In the genomic region with DNA sequence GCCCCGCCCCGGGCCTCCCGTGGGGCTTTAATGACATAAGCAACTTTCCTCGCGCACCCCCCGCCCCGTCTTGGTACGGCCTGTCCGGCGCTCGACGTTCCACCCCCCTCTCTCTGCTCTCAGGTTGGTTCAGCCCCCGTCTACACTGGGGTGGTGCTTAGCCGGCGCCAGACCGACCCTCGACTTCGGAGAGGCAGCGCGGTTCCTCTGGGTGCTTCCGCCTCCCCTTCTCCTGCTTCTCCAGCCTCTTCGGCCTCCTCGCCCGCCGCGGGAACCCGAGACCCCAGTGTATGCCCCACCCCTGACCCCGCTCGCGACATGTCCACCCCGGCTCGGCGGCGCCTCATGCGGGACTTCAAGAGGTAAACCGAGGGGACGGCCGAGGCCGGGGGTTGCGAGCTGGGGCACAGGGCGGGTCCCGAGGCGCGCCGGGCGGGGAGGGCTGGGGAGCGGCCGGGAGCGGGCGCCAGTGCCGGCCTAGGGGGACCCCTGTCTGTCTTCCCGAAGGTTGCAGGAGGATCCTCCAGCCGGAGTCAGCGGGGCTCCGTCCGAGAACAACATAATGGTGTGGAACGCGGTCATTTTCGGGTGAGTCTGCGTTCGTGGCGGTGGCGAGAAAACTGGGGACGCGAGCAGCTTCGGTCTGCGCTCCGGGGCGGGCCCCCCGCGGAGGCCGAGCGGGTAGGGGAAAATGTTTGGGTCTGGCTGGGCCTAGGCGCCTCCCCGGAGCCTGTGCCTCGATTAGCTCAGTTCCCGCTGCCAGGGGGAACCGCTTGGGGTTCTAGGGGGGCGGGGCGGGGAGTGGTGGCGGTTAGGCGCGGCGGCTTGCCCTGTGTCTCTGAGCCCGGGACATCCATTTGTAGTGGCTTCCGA, we compare ENCODE assay signal across 8 cellular contexts. TPM values are rescaled to one million over a fixed set of nuclear protein-coding genes. Genes with fewer than 3 reads are reported as not detected.
DNase-seq lines count a peak whose midpoint lies in the region; ATAC-seq and TF ChIP-seq lines count a peak whose summit lies in the region.

Gene UBE2A (plus strand): TSS at position 170 of the 873 bp plus-strand sequence. CDS start 149 bp downstream, at position 319.

- no peak for TF ChIP-seq CTCF in omental fat pad (IDR thresholded peaks at IDR 0.05)

- peak within 1 kb of the TSS; percentile 50 for H3K27ac ChIP-seq in temporal lobe (ENCODE audit: low read depth, low read length)

- DNase-seq in NCI-H1092 treated with DMSO at 0.1 percent for 48 hours (lab: John Stamatoyannopoulos, UW) (peak; percentile 76), glomerular endothelial cell (ENCODE audit: extremely low read depth, low read depth, low spot score) (peak; percentile 31), omental fat pad (ENCODE audit: low spot score) (peak; percentile 60)

- H3K4me3 Mint-ChIP-seq in activated naive CD4-positive, alpha-beta T cell treated with anti-CD3 and anti-CD28 coated beads, Interleukin-2, amount 50 U/mL, for 24 hours: peak within 1 kb of the TSS; percentile 96

- H3K4me1 Mint-ChIP-seq in activated naive CD4-positive, alpha-beta T cell treated with anti-CD3 and anti-CD28 coated beads, Interleukin-2, amount 50 U/mL, for 24 hours: peaks cover 11% of the 10 kb centered on the region

- TF ChIP-seq POLR2A in GM10847 (IDR thresholded peaks at IDR 0.05; ENCODE audit: extremely low read depth, insufficient read length): peak; percentile 89

- peaks cover 3% of the 10 kb centered on the region for H3K36me3 Mint-ChIP-seq in activated naive CD4-positive, alpha-beta T cell treated with anti-CD3 and anti-CD28 coated beads, Interleukin-2, amount 50 U/mL, for 24 hours

- peak; percentile 78 for ATAC-seq in HG02623 (IDR thresholded peaks at IDR 0.05; ENCODE audit: unreplicated experiment)
- ATAC-seq in SK-N-SH treated with all-trans-retinoic acid at 6 μM for 48 hours: peak; percentile 90
- peak; percentile 98 for ATAC-seq in omental fat pad (ENCODE audit: low FRiP score)

- peak within 1 kb of the TSS; percentile 91 for H3K27ac Mint-ChIP-seq in activated naive CD4-positive, alpha-beta T cell treated with anti-CD3 and anti-CD28 coated beads, Interleukin-2, amount 50 U/mL, for 24 hours

- no peaks in the 10 kb centered on the region for H3K27me3 Mint-ChIP-seq in activated naive CD4-positive, alpha-beta T cell treated with anti-CD3 and anti-CD28 coated beads, Interleukin-2, amount 50 U/mL, for 24 hours

- H3K9me3 Mint-ChIP-seq in activated naive CD4-positive, alpha-beta T cell treated with anti-CD3 and anti-CD28 coated beads, Interleukin-2, amount 50 U/mL, for 24 hours: no peaks in the 10 kb centered on the region

TF ChIP-seq in SK-N-SH treated with all-trans-retinoic acid at 6 μM for 48 hours, 23 proteins besides CTCF, POLR2A, EP300 and RAD21:
- TF ChIP-seq ZNF565 (CRISPR knock-in tag; conservative IDR thresholded peaks at IDR 0.05; ENCODE audit: low read depth) (no peak), ZNF70 (CRISPR knock-in tag; IDR thresholded peaks at IDR 0.05) (no peak)

RNA-seq across cellular contexts. Expression of gene UBE2A, which starts in this region (rescaled TPM):
- 45.4 and 52.7 TPM in 2 replicates for total RNA-seq in glomerular endothelial cell
- total RNA-seq in omental fat pad: 10 to 100 TPM; 30.3 to 44.0 (median 35.2) TPM
- total RNA-seq in temporal lobe: 27.5 TPM

Comparison
In these comparisons a context has a peak if more than half of its experiments do, and no peak if none do; other contexts are left out.
1. Peak in every context shown above with its lines: DNase-seq, ATAC-seq and H3K27ac ChIP-seq.